Comparison of ENCODE assay signal across 2 cellular contexts in the genomic region with DNA sequence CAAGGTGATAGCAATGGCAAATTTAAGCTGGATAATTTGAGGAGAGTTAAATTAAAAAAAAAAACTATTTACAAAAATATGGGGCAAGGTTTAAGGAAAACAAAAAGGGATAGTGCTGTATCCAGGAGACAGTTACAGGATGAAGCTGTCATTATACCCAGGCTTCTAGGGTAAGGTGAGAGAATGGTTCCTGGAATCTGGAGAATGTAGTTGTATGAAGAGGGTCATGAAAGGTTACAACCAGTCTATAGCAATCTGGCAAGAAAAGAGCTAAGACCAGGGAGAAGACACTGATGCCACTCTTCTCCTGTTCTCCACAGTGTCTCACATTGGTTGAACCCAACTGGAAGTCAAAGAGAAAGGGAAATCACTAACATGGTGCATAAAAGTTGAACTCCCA.
TF ChIP-seq lines count a peak whose summit lies in the region.

No MANE protein-coding gene starts in this region.

TF ChIP-seq in GM23338, 12 proteins besides CTCF, POLR2A, EP300 and RAD21 (continued from another document):
- no peak for TF ChIP-seq REST (IDR thresholded peaks at IDR 0.05; ENCODE audit: unreplicated experiment)

TF ChIP-seq in WTC11, 78 proteins besides CTCF, POLR2A, EP300 and RAD21:
- TF ChIP-seq, protein P1, sequence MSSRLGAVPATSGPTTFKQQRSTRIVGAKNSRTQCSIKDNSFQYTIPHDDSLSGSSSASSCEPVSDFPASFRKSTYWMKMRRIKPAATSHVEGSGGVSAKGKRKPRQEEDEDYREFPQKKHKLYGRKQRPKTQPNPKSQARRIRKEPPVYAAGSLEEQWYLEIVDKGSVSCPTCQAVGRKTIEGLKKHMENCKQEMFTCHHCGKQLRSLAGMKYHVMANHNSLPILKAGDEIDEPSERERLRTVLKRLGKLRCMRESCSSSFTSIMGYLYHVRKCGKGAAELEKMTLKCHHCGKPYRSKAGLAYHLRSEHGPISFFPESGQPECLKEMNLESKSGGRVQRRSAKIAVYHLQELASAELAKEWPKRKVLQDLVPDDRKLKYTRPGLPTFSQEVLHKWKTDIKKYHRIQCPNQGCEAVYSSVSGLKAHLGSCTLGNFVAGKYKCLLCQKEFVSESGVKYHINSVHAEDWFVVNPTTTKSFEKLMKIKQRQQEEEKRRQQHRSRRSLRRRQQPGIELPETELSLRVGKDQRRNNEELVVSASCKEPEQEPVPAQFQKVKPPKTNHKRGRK (CRISPR knock-in tag; IDR thresholded peaks at IDR 0.05; ENCODE audit: borderline replicate concordance), result no peak
- TF ChIP-seq EMX1 (CRISPR knock-in tag; IDR thresholded peaks at IDR 0.05), result no peak
- no peak for TF ChIP-seq ATF1 (CRISPR knock-in tag; IDR thresholded peaks at IDR 0.05)
